Comparison of ENCODE assay signal across 1 cellular context in genomic region chr16:87391950-87392822, GRCh38.
A peak's percentile ranks its signal among the peaks of the same experiment; 100 is the strongest.
TF ChIP-seq lines count a peak whose summit lies in the region.

MAP1LC3B (plus strand) TSS chr16:87392336; CDS start chr16:87392428, 92 bp downstream.

TF ChIP-seq in HepG2, 621 proteins besides CTCF, POLR2A, EP300 and RAD21 (continued from another document and continues in another):
- TF ChIP-seq MIER2 (CRISPR knock-in tag; IDR thresholded peaks at IDR 0.05) (peak; percentile 72; the same call in 1 of the 2 replicates), AGO1 (IDR thresholded peaks at IDR 0.05; ENCODE audit: low read depth, low read length, poor library complexity, severe bottlenecking) (peak; percentile 93), ZNF207 (IDR thresholded peaks at IDR 0.05; ENCODE audit: borderline replicate concordance) (no peak), ZNF891 (CRISPR knock-in tag; IDR thresholded peaks at IDR 0.05) (peak; percentile 95), NPAS2 (CRISPR knock-in tag; IDR thresholded peaks at IDR 0.05; ENCODE audit: borderline replicate concordance) (no peak), DMAP1 (CRISPR knock-in tag; IDR thresholded peaks at IDR 0.05) (peak; percentile 73; the same call in 1 of the 2 replicates), ELF3 (CRISPR knock-in tag; IDR thresholded peaks at IDR 0.05) (peak; percentile 95), FOXP1 (IDR thresholded peaks at IDR 0.05) (no peak), FOXP1 (CRISPR knock-in tag; IDR thresholded peaks at IDR 0.05) (peak; percentile 56), TAF1 (CRISPR knock-in tag; IDR thresholded peaks at IDR 0.05) (peak; percentile 99), CEBPB (IDR thresholded peaks at IDR 0.05; ENCODE audit: borderline replicate concordance, low read depth, low read length) (no peak), PRDM10 (CRISPR knock-in tag; IDR thresholded peaks at IDR 0.05; ENCODE audit: low read depth) (peak; percentile 83; the same call in 1 of the 2 replicates), NBN (conservative IDR thresholded peaks at IDR 0.05) (no peak), BRCA1 (CRISPR knock-in tag; IDR thresholded peaks at IDR 0.05) (peak; percentile 93; the same call in 1 of the 2 replicates), ZNF670 (CRISPR knock-in tag; IDR thresholded peaks at IDR 0.05; ENCODE audit: borderline replicate concordance) (peak; percentile 72), ZSCAN20 (CRISPR knock-in tag; IDR thresholded peaks at IDR 0.05; ENCODE audit: borderline replicate concordance) (peak; percentile 85; the same call in 1 of the 2 replicates), BORCS8-MEF2B (CRISPR knock-in tag; IDR thresholded peaks at IDR 0.05) (peak; percentile 93), PCBP1 (IDR thresholded peaks at IDR 0.05; ENCODE audit: borderline replicate concordance, low read depth, low read length) (0 out of 2 replicates have a peak, but pooled peaks have one; percentile 14), MED8 (CRISPR knock-in tag; IDR thresholded peaks at IDR 0.05; ENCODE audit: insufficient replicate concordance) (peak; percentile 70), ZNF607 (CRISPR knock-in tag; IDR thresholded peaks at IDR 0.05; ENCODE audit: borderline replicate concordance) (peak; percentile 99), ELF4 (CRISPR knock-in tag; IDR thresholded peaks at IDR 0.05; ENCODE audit: borderline replicate concordance) (peak; percentile 97), FIP1L1 (IDR thresholded peaks at IDR 0.05; ENCODE audit: borderline replicate concordance, insufficient read depth, low read depth, low read length) (peak; percentile 37; the same call in 1 of the 2 replicates), ZNF782 (CRISPR knock-in tag; IDR thresholded peaks at IDR 0.05; ENCODE audit: borderline replicate concordance) (no peak; the same call in none of the 2 replicates), PRPF4 (IDR thresholded peaks at IDR 0.05; ENCODE audit: low read depth, low read length, poor library complexity, severe bottlenecking) (no peak), HDAC1 (CRISPR knock-in tag; IDR thresholded peaks at IDR 0.05) (peak; percentile 94), ZNF317 (CRISPR knock-in tag; IDR thresholded peaks at IDR 0.05) (no peak)
- TF ChIP-seq, protein P1, sequence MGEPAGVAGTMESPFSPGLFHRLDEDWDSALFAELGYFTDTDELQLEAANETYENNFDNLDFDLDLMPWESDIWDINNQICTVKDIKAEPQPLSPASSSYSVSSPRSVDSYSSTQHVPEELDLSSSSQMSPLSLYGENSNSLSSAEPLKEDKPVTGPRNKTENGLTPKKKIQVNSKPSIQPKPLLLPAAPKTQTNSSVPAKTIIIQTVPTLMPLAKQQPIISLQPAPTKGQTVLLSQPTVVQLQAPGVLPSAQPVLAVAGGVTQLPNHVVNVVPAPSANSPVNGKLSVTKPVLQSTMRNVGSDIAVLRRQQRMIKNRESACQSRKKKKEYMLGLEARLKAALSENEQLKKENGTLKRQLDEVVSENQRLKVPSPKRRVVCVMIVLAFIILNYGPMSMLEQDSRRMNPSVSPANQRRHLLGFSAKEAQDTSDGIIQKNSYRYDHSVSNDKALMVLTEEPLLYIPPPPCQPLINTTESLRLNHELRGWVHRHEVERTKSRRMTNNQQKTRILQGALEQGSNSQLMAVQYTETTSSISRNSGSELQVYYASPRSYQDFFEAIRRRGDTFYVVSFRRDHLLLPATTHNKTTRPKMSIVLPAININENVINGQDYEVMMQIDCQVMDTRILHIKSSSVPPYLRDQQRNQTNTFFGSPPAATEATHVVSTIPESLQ (CRISPR knock-in tag; conservative IDR thresholded peaks at IDR 0.05) = no peak
- TF ChIP-seq, protein P2, sequence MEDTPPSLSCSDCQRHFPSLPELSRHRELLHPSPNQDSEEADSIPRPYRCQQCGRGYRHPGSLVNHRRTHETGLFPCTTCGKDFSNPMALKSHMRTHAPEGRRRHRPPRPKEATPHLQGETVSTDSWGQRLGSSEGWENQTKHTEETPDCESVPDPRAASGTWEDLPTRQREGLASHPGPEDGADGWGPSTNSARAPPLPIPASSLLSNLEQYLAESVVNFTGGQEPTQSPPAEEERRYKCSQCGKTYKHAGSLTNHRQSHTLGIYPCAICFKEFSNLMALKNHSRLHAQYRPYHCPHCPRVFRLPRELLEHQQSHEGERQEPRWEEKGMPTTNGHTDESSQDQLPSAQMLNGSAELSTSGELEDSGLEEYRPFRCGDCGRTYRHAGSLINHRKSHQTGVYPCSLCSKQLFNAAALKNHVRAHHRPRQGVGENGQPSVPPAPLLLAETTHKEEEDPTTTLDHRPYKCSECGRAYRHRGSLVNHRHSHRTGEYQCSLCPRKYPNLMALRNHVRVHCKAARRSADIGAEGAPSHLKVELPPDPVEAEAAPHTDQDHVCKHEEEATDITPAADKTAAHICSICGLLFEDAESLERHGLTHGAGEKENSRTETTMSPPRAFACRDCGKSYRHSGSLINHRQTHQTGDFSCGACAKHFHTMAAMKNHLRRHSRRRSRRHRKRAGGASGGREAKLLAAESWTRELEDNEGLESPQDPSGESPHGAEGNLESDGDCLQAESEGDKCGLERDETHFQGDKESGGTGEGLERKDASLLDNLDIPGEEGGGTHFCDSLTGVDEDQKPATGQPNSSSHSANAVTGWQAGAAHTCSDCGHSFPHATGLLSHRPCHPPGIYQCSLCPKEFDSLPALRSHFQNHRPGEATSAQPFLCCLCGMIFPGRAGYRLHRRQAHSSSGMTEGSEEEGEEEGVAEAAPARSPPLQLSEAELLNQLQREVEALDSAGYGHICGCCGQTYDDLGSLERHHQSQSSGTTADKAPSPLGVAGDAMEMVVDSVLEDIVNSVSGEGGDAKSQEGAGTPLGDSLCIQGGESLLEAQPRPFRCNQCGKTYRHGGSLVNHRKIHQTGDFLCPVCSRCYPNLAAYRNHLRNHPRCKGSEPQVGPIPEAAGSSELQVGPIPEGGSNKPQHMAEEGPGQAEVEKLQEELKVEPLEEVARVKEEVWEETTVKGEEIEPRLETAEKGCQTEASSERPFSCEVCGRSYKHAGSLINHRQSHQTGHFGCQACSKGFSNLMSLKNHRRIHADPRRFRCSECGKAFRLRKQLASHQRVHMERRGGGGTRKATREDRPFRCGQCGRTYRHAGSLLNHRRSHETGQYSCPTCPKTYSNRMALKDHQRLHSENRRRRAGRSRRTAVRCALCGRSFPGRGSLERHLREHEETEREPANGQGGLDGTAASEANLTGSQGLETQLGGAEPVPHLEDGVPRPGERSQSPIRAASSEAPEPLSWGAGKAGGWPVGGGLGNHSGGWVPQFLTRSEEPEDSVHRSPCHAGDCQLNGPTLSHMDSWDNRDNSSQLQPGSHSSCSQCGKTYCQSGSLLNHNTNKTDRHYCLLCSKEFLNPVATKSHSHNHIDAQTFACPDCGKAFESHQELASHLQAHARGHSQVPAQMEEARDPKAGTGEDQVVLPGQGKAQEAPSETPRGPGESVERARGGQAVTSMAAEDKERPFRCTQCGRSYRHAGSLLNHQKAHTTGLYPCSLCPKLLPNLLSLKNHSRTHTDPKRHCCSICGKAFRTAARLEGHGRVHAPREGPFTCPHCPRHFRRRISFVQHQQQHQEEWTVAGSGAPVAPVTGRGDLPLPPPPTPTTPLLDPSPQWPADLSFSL (CRISPR knock-in tag; IDR thresholded peaks at IDR 0.05) = no peak
- TF ChIP-seq, protein P3, sequence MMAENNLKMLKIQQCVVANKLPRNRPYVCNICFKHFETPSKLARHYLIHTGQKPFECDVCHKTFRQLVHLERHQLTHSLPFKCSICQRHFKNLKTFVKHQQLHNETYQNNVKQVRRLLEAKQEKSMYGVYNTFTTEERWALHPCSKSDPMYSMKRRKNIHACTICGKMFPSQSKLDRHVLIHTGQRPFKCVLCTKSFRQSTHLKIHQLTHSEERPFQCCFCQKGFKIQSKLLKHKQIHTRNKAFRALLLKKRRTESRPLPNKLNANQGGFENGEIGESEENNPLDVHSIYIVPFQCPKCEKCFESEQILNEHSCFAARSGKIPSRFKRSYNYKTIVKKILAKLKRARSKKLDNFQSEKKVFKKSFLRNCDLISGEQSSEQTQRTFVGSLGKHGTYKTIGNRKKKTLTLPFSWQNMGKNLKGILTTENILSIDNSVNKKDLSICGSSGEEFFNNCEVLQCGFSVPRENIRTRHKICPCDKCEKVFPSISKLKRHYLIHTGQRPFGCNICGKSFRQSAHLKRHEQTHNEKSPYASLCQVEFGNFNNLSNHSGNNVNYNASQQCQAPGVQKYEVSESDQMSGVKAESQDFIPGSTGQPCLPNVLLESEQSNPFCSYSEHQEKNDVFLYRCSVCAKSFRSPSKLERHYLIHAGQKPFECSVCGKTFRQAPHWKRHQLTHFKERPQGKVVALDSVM (CRISPR knock-in tag; IDR thresholded peaks at IDR 0.05) = peak; percentile 64
- TF ChIP-seq, protein P4, sequence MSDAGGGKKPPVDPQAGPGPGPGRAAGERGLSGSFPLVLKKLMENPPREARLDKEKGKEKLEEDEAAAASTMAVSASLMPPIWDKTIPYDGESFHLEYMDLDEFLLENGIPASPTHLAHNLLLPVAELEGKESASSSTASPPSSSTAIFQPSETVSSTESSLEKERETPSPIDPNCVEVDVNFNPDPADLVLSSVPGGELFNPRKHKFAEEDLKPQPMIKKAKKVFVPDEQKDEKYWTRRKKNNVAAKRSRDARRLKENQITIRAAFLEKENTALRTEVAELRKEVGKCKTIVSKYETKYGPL (CRISPR knock-in tag; IDR thresholded peaks at IDR 0.05) = peak; percentile 23; the same call in 1 of the 2 replicates
- TF ChIP-seq, protein P5, sequence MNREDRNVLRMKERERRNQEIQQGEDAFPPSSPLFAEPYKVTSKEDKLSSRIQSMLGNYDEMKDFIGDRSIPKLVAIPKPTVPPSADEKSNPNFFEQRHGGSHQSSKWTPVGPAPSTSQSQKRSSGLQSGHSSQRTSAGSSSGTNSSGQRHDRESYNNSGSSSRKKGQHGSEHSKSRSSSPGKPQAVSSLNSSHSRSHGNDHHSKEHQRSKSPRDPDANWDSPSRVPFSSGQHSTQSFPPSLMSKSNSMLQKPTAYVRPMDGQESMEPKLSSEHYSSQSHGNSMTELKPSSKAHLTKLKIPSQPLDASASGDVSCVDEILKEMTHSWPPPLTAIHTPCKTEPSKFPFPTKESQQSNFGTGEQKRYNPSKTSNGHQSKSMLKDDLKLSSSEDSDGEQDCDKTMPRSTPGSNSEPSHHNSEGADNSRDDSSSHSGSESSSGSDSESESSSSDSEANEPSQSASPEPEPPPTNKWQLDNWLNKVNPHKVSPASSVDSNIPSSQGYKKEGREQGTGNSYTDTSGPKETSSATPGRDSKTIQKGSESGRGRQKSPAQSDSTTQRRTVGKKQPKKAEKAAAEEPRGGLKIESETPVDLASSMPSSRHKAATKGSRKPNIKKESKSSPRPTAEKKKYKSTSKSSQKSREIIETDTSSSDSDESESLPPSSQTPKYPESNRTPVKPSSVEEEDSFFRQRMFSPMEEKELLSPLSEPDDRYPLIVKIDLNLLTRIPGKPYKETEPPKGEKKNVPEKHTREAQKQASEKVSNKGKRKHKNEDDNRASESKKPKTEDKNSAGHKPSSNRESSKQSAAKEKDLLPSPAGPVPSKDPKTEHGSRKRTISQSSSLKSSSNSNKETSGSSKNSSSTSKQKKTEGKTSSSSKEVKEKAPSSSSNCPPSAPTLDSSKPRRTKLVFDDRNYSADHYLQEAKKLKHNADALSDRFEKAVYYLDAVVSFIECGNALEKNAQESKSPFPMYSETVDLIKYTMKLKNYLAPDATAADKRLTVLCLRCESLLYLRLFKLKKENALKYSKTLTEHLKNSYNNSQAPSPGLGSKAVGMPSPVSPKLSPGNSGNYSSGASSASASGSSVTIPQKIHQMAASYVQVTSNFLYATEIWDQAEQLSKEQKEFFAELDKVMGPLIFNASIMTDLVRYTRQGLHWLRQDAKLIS (CRISPR knock-in tag; IDR thresholded peaks at IDR 0.05) = peak; percentile 60; the same call in 1 of the 2 replicates
- TF ChIP-seq, protein P6, sequence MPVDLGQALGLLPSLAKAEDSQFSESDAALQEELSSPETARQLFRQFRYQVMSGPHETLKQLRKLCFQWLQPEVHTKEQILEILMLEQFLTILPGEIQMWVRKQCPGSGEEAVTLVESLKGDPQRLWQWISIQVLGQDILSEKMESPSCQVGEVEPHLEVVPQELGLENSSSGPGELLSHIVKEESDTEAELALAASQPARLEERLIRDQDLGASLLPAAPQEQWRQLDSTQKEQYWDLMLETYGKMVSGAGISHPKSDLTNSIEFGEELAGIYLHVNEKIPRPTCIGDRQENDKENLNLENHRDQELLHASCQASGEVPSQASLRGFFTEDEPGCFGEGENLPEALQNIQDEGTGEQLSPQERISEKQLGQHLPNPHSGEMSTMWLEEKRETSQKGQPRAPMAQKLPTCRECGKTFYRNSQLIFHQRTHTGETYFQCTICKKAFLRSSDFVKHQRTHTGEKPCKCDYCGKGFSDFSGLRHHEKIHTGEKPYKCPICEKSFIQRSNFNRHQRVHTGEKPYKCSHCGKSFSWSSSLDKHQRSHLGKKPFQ (CRISPR knock-in tag; IDR thresholded peaks at IDR 0.05; ENCODE audit: insufficient replicate concordance) = peak; percentile 86
